38 cellular contexts compared by ENCODE assay signal in genomic region chr3:172407872-172408271, GRCh38. TPM values are rescaled to one million over a fixed set of nuclear protein-coding genes. Genes with fewer than 3 reads are reported as not detected.
"Had no signal": no experiment of that assay in that cellular context is flagged by ENCODE, and none has a peak within 500 bp of the region (broad histone marks: within the 10 kb centered on the region; RNA-seq: fewer than 3 reads in every experiment).

No MANE protein-coding gene starts in this region.

- H3K27me3 ChIP-seq: MG63 had no signal

- H3K9me3 ChIP-seq: MG63 had no signal

- DNase-seq: Karpas-422, Kasumi-1, MG63, MM.1S, MV-4-11, NCI-H1048, NCI-H1092, NCI-H1092 treated with DMSO at 0.1 percent for 48 hours, NCI-H1105, NCI-H1105 treated with DMSO at 0.1 percent for 48 hours, NCI-H1417, NCI-H1417 treated with DMSO at 0.1 percent for 48 hours, NCI-H1436, NCI-H1436 treated with DMSO at 0.1 percent for 48 hours, NCI-H146, NCI-H1694, NCI-H1694 treated with DMSO at 0.1 percent for 48 hours, NCI-H187, NCI-H187 treated with DMSO at 0.1 percent for 48 hours, NCI-H1930, NCI-H2029, NCI-H2029 treated with DMSO at 0.1 percent for 48 hours, NCI-H2081, NCI-H2081 treated with DMSO at 0.1 percent for 48 hours, NCI-H2107, NCI-H2171, NCI-H2171 treated with DMSO at 0.1 percent for 48 hours, NCI-H2227 treated with DMSO at 0.1 percent for 48 hours, NCI-H226, NCI-H345, NCI-H446, NCI-H446 treated with DMSO at 0.1 percent for 48 hours, NCI-H510A, NCI-H510A treated with DMSO at 0.1 percent for 48 hours had no signal

- H3K4me3 ChIP-seq: MG63 had no signal

RNA-seq across cellular contexts. Expression of gene GHSR, which starts 40.4 kb away (rescaled TPM):
- total RNA-seq: LHCN-M2, M059J, MCF 10A, NCI-H460 had no signal
